22 cellular contexts compared by ENCODE assay signal in the genomic region with DNA sequence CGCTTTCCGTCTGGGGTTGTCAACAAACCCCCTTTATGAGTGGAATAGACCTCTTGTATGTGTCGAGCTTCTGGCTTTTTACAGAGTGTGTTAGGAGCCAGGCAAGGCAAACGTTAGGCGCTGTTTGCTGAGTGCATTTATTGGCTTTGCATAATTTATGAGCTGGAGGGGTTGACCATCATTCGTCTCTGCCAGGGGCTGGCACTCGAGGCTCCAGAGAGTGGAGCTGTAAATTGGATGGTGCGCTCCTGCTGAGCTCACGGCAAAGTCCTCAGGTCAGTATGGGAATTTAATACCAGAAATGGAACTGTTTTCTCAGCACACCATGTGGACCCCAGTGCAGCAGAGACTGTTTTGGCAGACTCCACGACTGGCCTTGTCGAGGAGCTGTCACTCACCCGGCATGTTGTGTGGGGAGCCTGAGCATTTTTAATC.
DNase-seq lines count a peak whose midpoint lies in the region; ATAC-seq, FAIRE-seq and TF ChIP-seq lines count a peak whose summit lies in the region.
"Had no signal": no experiment of that assay in that cellular context is flagged by ENCODE, and none has a peak within 500 bp of the region (broad histone marks: within the 10 kb centered on the region; RNA-seq: fewer than 3 reads in every experiment).

No MANE protein-coding gene starts in this region.

- no peak for FAIRE-seq in urothelium cell line (lab: Jason Lieb, UNC)
- FAIRE-seq: bronchial epithelial cell, islet of Langerhans had no signal

- no peaks in the 10 kb centered on the region for H3K36me3 ChIP-seq in BLaER1 treated with 17β-estradiol and CSF1 and Interleukin-3, amounts not matched to agents 10 nM and 100 nM
- H3K36me3 ChIP-seq in vagina = no peaks in the 10 kb centered on the region
- H3K36me3 ChIP-seq: heart right ventricle, upper lobe of right lung had no signal

- TF ChIP-seq POLR2A in vagina (IDR thresholded peaks at IDR 0.05) = no peak

- ATAC-seq in HG03039 (IDR thresholded peaks at IDR 0.05; ENCODE audit: unreplicated experiment) = no peak
- no peak for ATAC-seq in GM21423 (IDR thresholded peaks at IDR 0.05; ENCODE audit: unreplicated experiment)
- ATAC-seq: heart right ventricle; naive thymus-derived CD8-positive, alpha-beta T cell; PC-3; stimulated activated naive CD8-positive, alpha-beta T cell treated with anti-CD3 and anti-CD28 coated beads, Interleukin-15, Interleukin-2, amounts not matched to agents 100 U/mL and 50 U/mL, for 24 hours; upper lobe of right lung had no signal

- intact Hi-C loops in vagina (cut with DNase I) = no loop called here

- peaks cover 3 to 63% (median 47%) of the 10 kb centered on the region in 10 experiments; a peak in 18 of 20 replicates for H3K4me1 ChIP-seq in BLaER1 treated with 17β-estradiol and CSF1 and Interleukin-3, amounts not matched to agents 10 nM and 100 nM
- H3K4me1 ChIP-seq in vagina = no peaks in the 10 kb centered on the region
- H3K4me1 ChIP-seq: heart right ventricle, upper lobe of right lung had no signal

- peak overlapping the region in 6 of 11 experiments; percentile 2 to 33 (median 18); a peak in 5 of 22 replicates for H3K4me2 ChIP-seq in BLaER1 treated with 17β-estradiol and CSF1 and Interleukin-3, amounts not matched to agents 10 nM and 100 nM
- H3K4me2 ChIP-seq: SK-N-SH had no signal

- no peaks in the 10 kb centered on the region for H3K27me3 ChIP-seq in BLaER1 treated with 17β-estradiol and CSF1 and Interleukin-3, amounts not matched to agents 10 nM and 100 nM
- no peaks in the 10 kb centered on the region for H3K27me3 ChIP-seq in vagina
- H3K27me3 ChIP-seq: heart right ventricle, upper lobe of right lung had no signal

- H3K9me3 ChIP-seq in BLaER1 treated with 17β-estradiol and CSF1 and Interleukin-3, amounts not matched to agents 10 nM and 100 nM (replicated peaks in 1 of 11) = peaks cover 0 to 16% (median 0%) of the 10 kb centered on the region in 11 experiments; a peak in 2 of 22 replicates
- no peaks in the 10 kb centered on the region for H3K9me3 ChIP-seq in vagina
- H3K9me3 ChIP-seq: heart right ventricle, SK-N-SH, upper lobe of right lung had no signal

- DNase-seq in NCI-H1417 (lab: John Stamatoyannopoulos, UW) (peak; percentile 80 to 99 (median 95)), NCI-H510A (lab: John Stamatoyannopoulos, UW) (peak; percentile 43), cerebellar nuclear complex (lab: John Stamatoyannopoulos, UW) (peak; percentile 82 to 95), vagina (ENCODE audit: extremely low spot score in 2 of 2) (no peak), urothelium cell line (ENCODE audit: low spot score) (no peak)
- DNase-seq: ACHN; activated CD4-positive, alpha-beta memory T cell treated with anti-CD3 and anti-CD28 coated beads for 36 hours; activated naive CD8-positive, alpha-beta T cell treated with anti-CD3 and anti-CD28 coated beads, Interleukin-2, amount 10 ng/mL, durations not matched to agents 7 days and 5 days; GOT3; heart right ventricle; mammary epithelial cell; naive thymus-derived CD8-positive, alpha-beta T cell; NCI-H1436 treated with DMSO at 0.1 percent for 48 hours; PC-3; SK-N-SH; stimulated activated naive CD8-positive, alpha-beta T cell treated with anti-CD3 and anti-CD28 coated beads, Interleukin-15, Interleukin-2, amounts not matched to agents 100 U/mL and 50 U/mL, for 24 hours; upper lobe of right lung had no signal

- no peak for TF ChIP-seq CTCF in vagina (IDR thresholded peaks at IDR 0.05)

- no peak overlapping the region for H3K27ac ChIP-seq in BLaER1 treated with 17β-estradiol and CSF1 and Interleukin-3, amounts not matched to agents 10 nM and 100 nM
- no peak overlapping the region for H3K27ac ChIP-seq in vagina
- H3K27ac ChIP-seq: heart right ventricle, upper lobe of right lung had no signal

- no peak overlapping the region for H3K4me3 ChIP-seq in BLaER1 treated with 17β-estradiol and CSF1 and Interleukin-3, amounts not matched to agents 10 nM and 100 nM
- H3K4me3 ChIP-seq in vagina = no peak overlapping the region
- H3K4me3 ChIP-seq: heart right ventricle, upper lobe of right lung had no signal

- H3K9ac ChIP-seq in BLaER1 treated with 17β-estradiol and CSF1 and Interleukin-3, amounts not matched to agents 10 nM and 100 nM = no peak overlapping the region
- H3K9ac ChIP-seq: SK-N-SH had no signal

- no peaks in the 10 kb centered on the region for H4K20me1 ChIP-seq in BLaER1 treated with 17β-estradiol and CSF1 and Interleukin-3, amounts not matched to agents 10 nM and 100 nM

Comparison
In these comparisons a context has a peak if more than half of its experiments do, and no peak if none do; other contexts are left out.
1. DNase-seq: peak in NCI-H1417 (3 of 3), NCI-H510A (single experiment) and cerebellar nuclear complex (2 of 2); none in vagina (0 of 2) and urothelium cell line (single experiment).